In the genomic region with DNA sequence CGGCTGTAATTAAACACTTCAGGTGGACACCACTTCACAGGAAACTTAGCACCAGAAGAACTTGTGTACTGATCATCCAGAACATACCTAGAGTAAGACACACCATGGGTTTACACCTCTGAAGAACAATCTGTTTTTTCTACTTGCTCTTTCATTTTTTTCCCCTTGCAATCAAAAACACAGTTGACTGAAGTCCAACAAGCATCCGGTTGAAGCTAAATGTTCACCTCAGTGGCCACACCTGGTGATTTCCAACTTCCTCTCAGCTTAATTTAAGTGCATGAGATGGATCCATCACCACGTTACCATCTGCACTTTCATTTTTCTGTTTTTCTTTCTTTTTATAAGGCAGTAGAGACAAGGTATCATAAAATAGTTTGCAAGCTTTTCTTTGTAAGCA, we compare ENCODE assay signal across 11 cellular contexts. TPM values are rescaled to one million over a fixed set of nuclear protein-coding genes. Genes with fewer than 3 reads are reported as not detected.
DNase-seq lines count a peak whose midpoint lies in the region; ATAC-seq, FAIRE-seq and TF ChIP-seq lines count a peak whose summit lies in the region.
"Had no signal": no experiment of that assay in that cellular context is flagged by ENCODE, and none has a peak within 500 bp of the region (broad histone marks: within the 10 kb centered on the region; RNA-seq: fewer than 3 reads in every experiment).

No MANE protein-coding gene starts in this region.

- no peak for DNase-seq in stimulated activated naive CD8-positive, alpha-beta T cell treated with anti-CD3 and anti-CD28 coated beads, Interleukin-15, Interleukin-2, amounts not matched to agents 100 U/mL and 50 U/mL, for 24 hours
- DNase-seq in activated effector memory CD4-positive, alpha-beta T cell treated with Interleukin-2 at 50 U/mL for 16 hours: no peak
- DNase-seq in psoas muscle (no peak), HTR-8/SVneo (ENCODE audit: insufficient read length, low spot score) (no peak), KBM-7 (no peak)
- DNase-seq: Caco-2, glutamatergic neuron had no signal

- H2AFZ ChIP-seq in OCI-LY3 (ENCODE audit: low read depth, low read length): no peak overlapping the region

- H3K36me3 Mint-ChIP-seq in stimulated activated naive CD8-positive, alpha-beta T cell treated with anti-CD3 and anti-CD28 coated beads, Interleukin-15, Interleukin-2, amounts not matched to agents 100 ng/mL and 50 ng/mL, for 24 hours (ENCODE audit: low read depth): peaks cover 3% of the 10 kb centered on the region

- no peak for ATAC-seq in stimulated activated naive CD8-positive, alpha-beta T cell treated with anti-CD3 and anti-CD28 coated beads, Interleukin-15, Interleukin-2, amounts not matched to agents 100 U/mL and 50 U/mL, for 24 hours
- peak; percentile 83 for ATAC-seq in HG02798 (IDR thresholded peaks at IDR 0.05; ENCODE audit: poor library complexity, unreplicated experiment)
- ATAC-seq in psoas muscle: no peak
- ATAC-seq: Right ventricle myocardium inferior had no signal

- H3K9me3 ChIP-seq in OCI-LY3 (ENCODE audit: insufficient read depth, low read length) (no peaks in the 10 kb centered on the region), psoas muscle (no peaks in the 10 kb centered on the region)
- H3K9me3 ChIP-seq: Caco-2 had no signal

- intact Hi-C loops in psoas muscle (cut with DNase I): no loop called here

- peak overlapping the region; percentile 78 for H3K27ac Mint-ChIP-seq in stimulated activated naive CD8-positive, alpha-beta T cell treated with anti-CD3 and anti-CD28 coated beads, Interleukin-15, Interleukin-2, amounts not matched to agents 100 ng/mL and 50 ng/mL, for 24 hours

- no peak overlapping the region for H3K9ac ChIP-seq in OCI-LY3 (ENCODE audit: low read length)

- in situ Hi-C loops in KBM-7 (cut with MboI; ENCODE audit: low pct_unique_long_range_greater_than_20kb, low sequenced_read_pairs): loop anchor here (25.0 kb wide), 1 partner anchor 398 kb away; no protein-coding TSS in a partner anchor

- H3K9me3 Mint-ChIP-seq in stimulated activated naive CD8-positive, alpha-beta T cell treated with anti-CD3 and anti-CD28 coated beads, Interleukin-15, Interleukin-2, amounts not matched to agents 100 ng/mL and 50 ng/mL, for 24 hours: no peaks in the 10 kb centered on the region

- H3K27me3 Mint-ChIP-seq in stimulated activated naive CD8-positive, alpha-beta T cell treated with anti-CD3 and anti-CD28 coated beads, Interleukin-15, Interleukin-2, amounts not matched to agents 100 ng/mL and 50 ng/mL, for 24 hours: no peaks in the 10 kb centered on the region

- no peaks in the 10 kb centered on the region for H3K27me3 ChIP-seq in OCI-LY3 (ENCODE audit: low read depth, low read length)
- no peaks in the 10 kb centered on the region for H3K27me3 ChIP-seq in psoas muscle (ENCODE audit: insufficient read depth in 3 of 3, low read length in 2 of 3)

- WGBS in psoas muscle, 3 donors: 75 to 79% (median 77%) methylated on average over 3 of the region's 3 CpGs

- H3K4me1 Mint-ChIP-seq in stimulated activated naive CD8-positive, alpha-beta T cell treated with anti-CD3 and anti-CD28 coated beads, Interleukin-15, Interleukin-2, amounts not matched to agents 100 ng/mL and 50 ng/mL, for 24 hours (ENCODE audit: low read depth): peaks cover 71% of the 10 kb centered on the region

- H4K20me1 ChIP-seq in OCI-LY3 (ENCODE audit: insufficient read depth, low read length): no peaks in the 10 kb centered on the region

- no peak for FAIRE-seq in HTR-8/SVneo (lab: Jason Lieb, UNC)

- H3K4me3 Mint-ChIP-seq in stimulated activated naive CD8-positive, alpha-beta T cell treated with anti-CD3 and anti-CD28 coated beads, Interleukin-15, Interleukin-2, amounts not matched to agents 100 ng/mL and 50 ng/mL, for 24 hours: peak overlapping the region; percentile 30

- H3K4me1 ChIP-seq in OCI-LY3 (ENCODE audit: low read length) (peaks cover 15% of the 10 kb centered on the region), psoas muscle (no peaks in the 10 kb centered on the region)
- H3K4me1 ChIP-seq: Caco-2 had no signal

- TF ChIP-seq CTCF in OCI-LY3 (IDR thresholded peaks at IDR 0.05; ENCODE audit: low read depth, low read length): no peak
- TF ChIP-seq CTCF in psoas muscle (IDR thresholded peaks at IDR 0.05): no peak

- peak overlapping the region; percentile 42 for H3K27ac ChIP-seq in OCI-LY3 (ENCODE audit: low read length)
- H3K27ac ChIP-seq in psoas muscle: no peak overlapping the region

- peaks cover 20% of the 10 kb centered on the region for H3K36me3 ChIP-seq in OCI-LY3 (replicated peaks; ENCODE audit: low read depth, low read length)
- peaks cover 0 to 32% of the 10 kb centered on the region in 2 donors for H3K36me3 ChIP-seq in psoas muscle (ENCODE audit: insufficient read depth in 1 of 2, low read depth in 1 of 2)

- H3K79me2 ChIP-seq in OCI-LY3 (ENCODE audit: low read length): no peaks in the 10 kb centered on the region

- H3K4me3 ChIP-seq in OCI-LY3 (ENCODE audit: low read length) (0 out of 2 replicates have a peak overlapping the region, but pooled peaks have one; percentile 7), psoas muscle (no peak overlapping the region)

- peak overlapping the region; percentile 41 for H3K4me2 ChIP-seq in OCI-LY3 (ENCODE audit: low read length)

RNA-seq across cellular contexts. Expression of gene TXK, which starts 4.9 kb away (rescaled TPM):
- total RNA-seq in psoas muscle: under 1 TPM in 3 of 4 donors, not detected in 1; 0.26 to 0.52 (median 0.44) TPM
- under 1 TPM; 0.07 to 0.17 (median 0.10) TPM for polyA plus RNA-seq in psoas muscle
